Comparison of ENCODE assay signal across 1 cellular context in the genomic region with DNA sequence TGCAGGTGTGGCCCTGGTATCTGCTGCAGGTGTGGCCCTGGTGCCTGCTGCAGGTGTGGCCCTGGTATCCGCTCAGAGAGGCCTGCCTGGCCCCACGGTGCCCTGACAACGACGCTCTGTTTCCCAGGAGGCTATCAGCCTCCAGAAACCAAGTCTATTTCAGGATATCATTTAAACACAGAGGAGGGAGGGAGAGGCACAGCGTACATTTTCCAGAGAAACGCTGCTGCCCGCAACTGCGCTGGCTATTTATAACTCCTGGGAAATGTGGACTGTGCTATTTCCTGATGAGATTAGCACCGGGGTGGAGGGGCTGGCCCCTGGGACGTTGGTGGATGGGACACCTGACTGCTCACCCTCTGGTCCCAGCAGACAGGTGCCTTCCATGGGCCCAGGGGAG.
TF ChIP-seq lines count a peak whose summit lies in the region.

No MANE protein-coding gene starts in this region.

TF ChIP-seq in K562, 482 proteins besides CTCF, POLR2A, EP300 and RAD21 (continued from another document):
- TF ChIP-seq, protein P1, sequence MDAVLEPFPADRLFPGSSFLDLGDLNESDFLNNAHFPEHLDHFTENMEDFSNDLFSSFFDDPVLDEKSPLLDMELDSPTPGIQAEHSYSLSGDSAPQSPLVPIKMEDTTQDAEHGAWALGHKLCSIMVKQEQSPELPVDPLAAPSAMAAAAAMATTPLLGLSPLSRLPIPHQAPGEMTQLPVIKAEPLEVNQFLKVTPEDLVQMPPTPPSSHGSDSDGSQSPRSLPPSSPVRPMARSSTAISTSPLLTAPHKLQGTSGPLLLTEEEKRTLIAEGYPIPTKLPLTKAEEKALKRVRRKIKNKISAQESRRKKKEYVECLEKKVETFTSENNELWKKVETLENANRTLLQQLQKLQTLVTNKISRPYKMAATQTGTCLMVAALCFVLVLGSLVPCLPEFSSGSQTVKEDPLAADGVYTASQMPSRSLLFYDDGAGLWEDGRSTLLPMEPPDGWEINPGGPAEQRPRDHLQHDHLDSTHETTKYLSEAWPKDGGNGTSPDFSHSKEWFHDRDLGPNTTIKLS (IDR thresholded peaks at IDR 0.05; ENCODE audit: borderline replicate concordance, low read depth) = no peak
- no peak for TF ChIP-seq ZNF77 (CRISPR knock-in tag; IDR thresholded peaks at IDR 0.05)
